Comparison of ENCODE assay signal across 8 cellular contexts in the genomic region with DNA sequence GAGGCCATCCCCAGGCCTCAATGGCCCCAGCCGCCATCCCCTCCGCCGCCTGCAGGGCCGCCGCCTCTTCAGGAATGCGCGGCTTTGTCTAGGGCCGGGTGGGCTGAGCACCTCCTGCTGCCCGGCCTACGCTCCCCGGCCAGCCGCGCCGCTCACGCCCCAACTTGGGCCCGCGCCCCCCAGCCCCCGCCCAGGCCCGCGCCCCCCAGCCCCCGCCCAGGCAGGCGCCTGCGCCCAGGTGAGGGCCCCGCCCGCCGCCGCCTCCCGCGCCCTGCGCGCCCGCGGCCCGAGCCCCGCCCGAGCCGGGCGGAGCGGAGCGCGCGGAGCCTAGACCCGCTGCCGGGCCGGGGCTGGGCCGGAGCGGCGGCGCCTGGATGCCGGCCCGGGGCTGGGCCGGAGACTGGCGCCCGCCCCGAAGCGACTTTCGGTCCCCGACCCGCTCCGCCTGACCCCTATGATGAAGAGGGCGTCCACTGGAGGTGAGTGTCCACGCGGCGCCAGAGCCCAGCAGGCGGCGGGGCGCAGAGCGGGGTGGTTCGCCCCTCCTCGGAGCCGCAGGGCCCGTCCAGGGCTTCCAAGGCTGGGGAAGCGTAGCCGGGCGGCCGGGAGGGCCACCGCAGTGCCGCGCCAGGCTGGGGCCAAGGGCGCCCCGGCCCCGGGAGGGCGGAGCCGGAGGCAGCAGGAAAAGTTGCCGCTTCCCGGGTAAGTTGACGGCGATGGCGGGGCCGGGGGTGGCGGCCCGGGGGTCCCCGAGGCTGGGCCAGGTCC. TPM values are rescaled to one million over a fixed set of nuclear protein-coding genes. Genes with fewer than 3 reads are reported as not detected.
DNase-seq lines count a peak whose midpoint lies in the region; ATAC-seq and TF ChIP-seq lines count a peak whose summit lies in the region.

No MANE protein-coding gene starts in this region.

- DNase-seq in activated CD4-positive, CD25-positive, alpha-beta regulatory T cell (lab: John Stamatoyannopoulos, UW): no peak
- DNase-seq in T-cell (peak in 1 of 34 experiments; percentile 11), fibroblast of villous mesenchyme (ENCODE audit: low read depth) (no peak), trophoblast cell (peak; percentile 21 to 58), ureter (ENCODE audit: low spot score) (no peak), GDM1 (lab: John Stamatoyannopoulos, UW) (no peak)

- peak overlapping the region; percentile 98 for H3K4me2 ChIP-seq in trophoblast cell (ENCODE audit: low read length)

- ATAC-seq in activated CD4-positive, CD25-positive, alpha-beta regulatory T cell treated with anti-CD3 and anti-CD28 coated beads, Interleukin-2, amount 50 U/mL, for 24 hours: peak; percentile 35 to 44
- peak; percentile 51 to 76 (median 57) for ATAC-seq in T-cell (replicated peaks in 1 of 4)
- no peak for ATAC-seq in HG03025 (IDR thresholded peaks at IDR 0.05; ENCODE audit: low FRiP score, unreplicated experiment)

- no peak overlapping the region for H2BK12ac ChIP-seq in trophoblast cell (ENCODE audit: low read length)

- peak overlapping the region; percentile 64 for H3K9ac ChIP-seq in trophoblast cell (ENCODE audit: low read length)

- no peaks in the 10 kb centered on the region for H3K36me3 Mint-ChIP-seq in T-cell

- no peaks in the 10 kb centered on the region for H3K9me3 Mint-ChIP-seq in T-cell

- H3K27ac Mint-ChIP-seq in T-cell: no peak overlapping the region

- WGBS in trophoblast cell (ENCODE audit: extremely low coverage, insufficient coverage, insufficient read length): no CpG with 5 or more reads among the region's 93 CpGs

- H2AFZ ChIP-seq in trophoblast cell (ENCODE audit: insufficient read depth, low read length, poor library complexity): peak overlapping the region; percentile 89

- H3K4me3 ChIP-seq in fibroblast of villous mesenchyme (ENCODE audit: low read depth, low read length): peak overlapping the region; percentile 30
- H3K4me3 ChIP-seq in trophoblast cell (ENCODE audit: low read depth, low read length): peak overlapping the region; percentile 78

- H2BK5ac ChIP-seq in trophoblast cell (ENCODE audit: low read depth, low read length, poor library complexity): no peak overlapping the region

- no peak overlapping the region for H3K23ac ChIP-seq in trophoblast cell (ENCODE audit: low read length)

- peak overlapping the region; percentile 52 for H2BK120ac ChIP-seq in trophoblast cell (ENCODE audit: insufficient read depth, low read length, poor library complexity)

- H3K4me1 ChIP-seq in trophoblast cell (ENCODE audit: control insufficient read depth in 1 of 2, insufficient read depth in 2 of 2, low read length in 2 of 2): peaks cover 4% of the 10 kb centered on the region in 2 experiments

- H3K79me1 ChIP-seq in trophoblast cell (ENCODE audit: low read length): no peaks in the 10 kb centered on the region

- H4K12ac ChIP-seq in trophoblast cell (ENCODE audit: low read depth, low read length): no peak overlapping the region

- H3K27me3 ChIP-seq in trophoblast cell (ENCODE audit: insufficient read depth, low read length): no peaks in the 10 kb centered on the region

- peak overlapping the region; percentile 49 for H3K18ac ChIP-seq in trophoblast cell (ENCODE audit: low read length)

- no peak for TF ChIP-seq CTCF in fibroblast of villous mesenchyme (IDR thresholded peaks at IDR 0.05; ENCODE audit: insufficient read depth, low read depth, low read length)

- CTCF ChIA-PET in T-cell (lab: Charles Lee): no interaction called here

- H4K91ac ChIP-seq in trophoblast cell (ENCODE audit: low read depth, low read length): peak overlapping the region; percentile 20

- peaks cover 12 to 31% of the 10 kb centered on the region in 2 donors for H3K27me3 Mint-ChIP-seq in T-cell

- no peak overlapping the region for H2AK5ac ChIP-seq in trophoblast cell (ENCODE audit: low read length)

- peak overlapping the region; percentile 19 for H3K27ac ChIP-seq in trophoblast cell (ENCODE audit: low read depth, low read length)

- H3K14ac ChIP-seq in trophoblast cell (ENCODE audit: low read length): peak overlapping the region; percentile 59

- H3K79me2 ChIP-seq in trophoblast cell (ENCODE audit: control insufficient read depth, insufficient read depth, low read length, poor library complexity): peaks cover 3% of the 10 kb centered on the region

- H3K4me1 Mint-ChIP-seq in T-cell: peaks cover 0 to 6% (median 4%) of the 10 kb centered on the region in 3 donors

- peak overlapping the region; percentile 54 for H4K8ac ChIP-seq in trophoblast cell (ENCODE audit: low read depth, low read length)

- no peaks in the 10 kb centered on the region for H3K36me3 ChIP-seq in trophoblast cell (ENCODE audit: control insufficient read depth in 1 of 2, insufficient read depth in 2 of 2, low read length in 2 of 2)

- POLR2A ChIA-PET in T-cell (lab: Charles Lee): no interaction called here

- H3K4me3 Mint-ChIP-seq in T-cell: peak overlapping the region in 1 of 3 donors; percentile 73

- no peak overlapping the region for H3K4ac ChIP-seq in trophoblast cell (ENCODE audit: low read depth, low read length)

- H3K9me3 ChIP-seq in trophoblast cell (ENCODE audit: insufficient read depth, low read depth, low read length): peaks cover 2% of the 10 kb centered on the region

RNA-seq across cellular contexts. Expression of a gene that starts 34.3 kb away (rescaled TPM):
- total RNA-seq in T-cell: under 1 TPM in 4 of 5 donors, not detected in 1; 0.13 to 0.91 (median 0.52) TPM
- not detected in 2 replicates for total RNA-seq in fibroblast of villous mesenchyme
- 0.97 and 1.5 TPM in 2 replicates for polyA plus RNA-seq in trophoblast cell (2013)
- 12.4 TPM for total RNA-seq in ureter

Comparison
In these comparisons a context has a peak if more than half of its experiments do, and no peak if none do; other contexts are left out.
1. DNase-seq: peak in trophoblast cell (2 of 2); none in activated CD4-positive, CD25-positive, alpha-beta regulatory T cell (0 of 4), fibroblast of villous mesenchyme (single experiment), ureter (single experiment) and GDM1 (single experiment).